ENCODE assay signal across 23 cellular contexts in the genomic region with DNA sequence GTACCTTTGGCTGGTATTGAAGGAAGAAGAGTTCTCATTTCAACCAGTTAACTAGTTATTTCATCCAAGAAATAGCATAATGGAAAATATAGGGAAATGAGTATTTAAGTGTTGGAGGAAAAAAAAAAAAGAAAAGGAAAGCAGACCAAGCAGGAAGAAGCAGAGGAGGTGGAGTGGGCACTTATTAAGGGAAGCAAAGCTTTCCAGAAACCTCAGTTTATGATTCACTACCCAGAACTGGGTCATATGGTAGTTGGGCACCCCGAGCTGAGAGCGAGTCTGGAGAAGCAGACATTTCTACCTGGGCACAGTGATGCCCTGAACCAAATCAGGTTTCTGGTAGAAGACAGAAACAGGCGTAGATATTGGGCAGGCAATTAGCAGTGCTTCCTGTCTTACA. TPM values are rescaled to one million over a fixed set of nuclear protein-coding genes. Genes with fewer than 3 reads are reported as not detected.
A peak's percentile ranks its signal among the peaks of the same experiment; 100 is the strongest.
DNase-seq lines count a peak whose midpoint lies in the region; ATAC-seq and TF ChIP-seq lines count a peak whose summit lies in the region.
"Had no signal": no experiment of that assay in that cellular context is flagged by ENCODE, and none has a peak within 500 bp of the region (broad histone marks: within the 10 kb centered on the region; RNA-seq: fewer than 3 reads in every experiment).

No MANE protein-coding gene starts in this region.

- H3K4me3 Mint-ChIP-seq in activated naive CD4-positive, alpha-beta T cell treated with anti-CD3 and anti-CD28 coated beads, Interleukin-2, amount 50 U/mL, for 24 hours = no peak overlapping the region
- H3K4me3 Mint-ChIP-seq in dendritic cell treated with granulocyte-macrophage colony-stimulating factor and Interleukin-4, amounts not matched to agents 40 ng/mL and 50 ng/mL, for 4 days = no peak overlapping the region
- H3K4me3 Mint-ChIP-seq: CD14-positive monocyte; CD8-positive, alpha-beta T cell; HFFc6 had no signal

- no peaks in the 10 kb centered on the region for H3K9me3 ChIP-seq in upper lobe of right lung
- H3K9me3 ChIP-seq: BLaER1 had no signal

- no peaks in the 10 kb centered on the region for H3K4me1 ChIP-seq in upper lobe of right lung

- H3K4me1 Mint-ChIP-seq in activated naive CD4-positive, alpha-beta T cell treated with anti-CD3 and anti-CD28 coated beads, Interleukin-2, amount 50 U/mL, for 24 hours = no peaks in the 10 kb centered on the region
- H3K4me1 Mint-ChIP-seq in dendritic cell treated with granulocyte-macrophage colony-stimulating factor and Interleukin-4, amounts not matched to agents 40 ng/mL and 50 ng/mL, for 4 days (ENCODE audit: low read depth) = peaks cover 58% of the 10 kb centered on the region

- no peak overlapping the region for H3K27ac ChIP-seq in upper lobe of right lung
- H3K27ac ChIP-seq: BLaER1 had no signal

- H3K27ac Mint-ChIP-seq in activated naive CD4-positive, alpha-beta T cell treated with anti-CD3 and anti-CD28 coated beads, Interleukin-2, amount 50 U/mL, for 24 hours = peak overlapping the region; percentile 33
- H3K27ac Mint-ChIP-seq in dendritic cell treated with granulocyte-macrophage colony-stimulating factor and Interleukin-4, amounts not matched to agents 40 ng/mL and 50 ng/mL, for 4 days = peak overlapping the region; percentile 76
- H3K27ac Mint-ChIP-seq: CD14-positive monocyte; CD8-positive, alpha-beta T cell; HFFc6 had no signal

- H3K27me3 Mint-ChIP-seq in activated naive CD4-positive, alpha-beta T cell treated with anti-CD3 and anti-CD28 coated beads, Interleukin-2, amount 50 U/mL, for 24 hours = peaks cover 2% of the 10 kb centered on the region
- H3K27me3 Mint-ChIP-seq in dendritic cell treated with granulocyte-macrophage colony-stimulating factor and Interleukin-4, amounts not matched to agents 40 ng/mL and 50 ng/mL, for 4 days = no peaks in the 10 kb centered on the region

- intact Hi-C loops in dendritic cell treated with granulocyte-macrophage colony-stimulating factor and Interleukin-4, amounts not matched to agents 40 ng/mL and 50 ng/mL, for 4 days (cut with micrococcal nuclease) = no loop called here
- intact Hi-C loops in upper lobe of right lung (cut with DNase I) (no loop called here), head of caudate nucleus (cut with DNase I) (no loop called here)

- DNase-seq in activated naive CD4-positive, alpha-beta T cell treated with anti-CD3 and anti-CD28 coated beads, Interleukin-2, amount 50 U/mL, for 16 hours = no peak
- DNase-seq in renal cortical epithelial cell (ENCODE audit: low read depth) = peak; percentile 23
- DNase-seq in upper lobe of right lung = no peak
- DNase-seq in head of caudate nucleus = no peak
- DNase-seq in kidney tubule cell (ENCODE audit: low spot score) = no peak
- DNase-seq: 8988T; CD8-positive, alpha-beta T cell; COR-L47; DMS 273 treated with DMSO at 0.1 percent for 48 hours; DMS53; DND-41; EL; GOT3; H7; HFFc6; IMR-90 had no signal

- no peaks in the 10 kb centered on the region for H3K9me3 Mint-ChIP-seq in activated naive CD4-positive, alpha-beta T cell treated with anti-CD3 and anti-CD28 coated beads, Interleukin-2, amount 50 U/mL, for 24 hours
- H3K9me3 Mint-ChIP-seq in dendritic cell treated with granulocyte-macrophage colony-stimulating factor and Interleukin-4, amounts not matched to agents 40 ng/mL and 50 ng/mL, for 4 days = no peaks in the 10 kb centered on the region
- H3K9me3 Mint-ChIP-seq: CD14-positive monocyte; CD8-positive, alpha-beta T cell; HFFc6 had no signal

- no peaks in the 10 kb centered on the region for H3K36me3 ChIP-seq in upper lobe of right lung
- H3K36me3 ChIP-seq: BLaER1 had no signal

- ATAC-seq in upper lobe of right lung (peak; percentile 53), GM19351 (IDR thresholded peaks at IDR 0.05; ENCODE audit: unreplicated experiment) (no peak)
- ATAC-seq: CD8-positive, alpha-beta T cell; GM12878; HCT116 had no signal

- no peak for TF ChIP-seq CTCF in upper lobe of right lung (IDR thresholded peaks at IDR 0.05)

- no peaks in the 10 kb centered on the region for H3K27me3 ChIP-seq in upper lobe of right lung
- H3K27me3 ChIP-seq: BLaER1 had no signal

- H3K36me3 Mint-ChIP-seq in activated naive CD4-positive, alpha-beta T cell treated with anti-CD3 and anti-CD28 coated beads, Interleukin-2, amount 50 U/mL, for 24 hours = no peaks in the 10 kb centered on the region
- H3K36me3 Mint-ChIP-seq in dendritic cell treated with granulocyte-macrophage colony-stimulating factor and Interleukin-4, amounts not matched to agents 40 ng/mL and 50 ng/mL, for 4 days (ENCODE audit: low read depth) = no peaks in the 10 kb centered on the region
- H3K36me3 Mint-ChIP-seq: CD14-positive monocyte; CD8-positive, alpha-beta T cell had no signal

- no peak overlapping the region for H3K4me3 ChIP-seq in upper lobe of right lung
- H3K4me3 ChIP-seq: BLaER1, GM12878 had no signal

RNA-seq across cellular contexts. Expression of gene CCNG2, which starts 27.0 kb away (rescaled TPM):
- total RNA-seq in renal cortical epithelial cell (43.1 and 153 TPM in 2 replicates), upper lobe of right lung (41.3 TPM)
